In genomic region chr17:21041753-21042433, GRCh38 we compare ENCODE assay signal across 8 cellular contexts. TPM values are rescaled to one million over a fixed set of nuclear protein-coding genes. Genes with fewer than 3 reads are reported as not detected.
DNase-seq lines count a peak whose midpoint lies in the region; ATAC-seq and TF ChIP-seq lines count a peak whose summit lies in the region.

No MANE protein-coding gene starts in this region.

- 1% methylated on average over 35 to 45 of the region's 45 CpGs for WGBS in thyroid gland, 2 donors

- H3K9me3 Mint-ChIP-seq in IgD-negative memory B cell = no peaks in the 10 kb centered on the region
- H3K9me3 Mint-ChIP-seq in glutamatergic neuron (ENCODE audit: unreplicated experiment) = peaks cover 6% of the 10 kb centered on the region

- peaks cover 29 to 31% (median 30%) of the 10 kb centered on the region in 3 donors for H3K4me1 Mint-ChIP-seq in IgD-negative memory B cell
- H3K4me1 Mint-ChIP-seq in glutamatergic neuron (ENCODE audit: low read depth, unreplicated experiment) = peaks cover 16% of the 10 kb centered on the region

- H3K4me1 ChIP-seq in thyroid gland = peaks cover 31 to 46% of the 10 kb centered on the region in 2 donors

- TF ChIP-seq CTCF in glutamatergic neuron (IDR thresholded peaks at IDR 0.05; ENCODE audit: partially characterized antibody, unreplicated experiment) = no peak
- no peak for TF ChIP-seq CTCF in omental fat pad (IDR thresholded peaks at IDR 0.05)
- TF ChIP-seq CTCF in thyroid gland (IDR thresholded peaks at IDR 0.05) = no peak

- H3K27ac Mint-ChIP-seq in IgD-negative memory B cell = peak overlapping the region; percentile 88 to 98 (median 93)
- peak overlapping the region; percentile 97 for H3K27ac Mint-ChIP-seq in glutamatergic neuron (ENCODE audit: unreplicated experiment)

- peak overlapping the region; percentile 100 for H3K27ac ChIP-seq in thyroid gland

- ATAC-seq in omental fat pad (ENCODE audit: low FRiP score) (peak; percentile 55), HG03045 (IDR thresholded peaks at IDR 0.05; ENCODE audit: unreplicated experiment) (no peak)

- H3K36me3 Mint-ChIP-seq in IgD-negative memory B cell (no peaks in the 10 kb centered on the region), glutamatergic neuron (ENCODE audit: unreplicated experiment) (no peaks in the 10 kb centered on the region)

- peak overlapping the region; percentile 59 to 89 (median 87) for H3K4me3 ChIP-seq in thyroid gland (replicated peaks in 1 of 3)

- intact Hi-C loops in thyroid gland (cut with DNase I) = loop anchor here (5.0 to 10.0 kb wide), 2 partner anchors 170 to 243 kb away; partner anchors contain the start of genes MAP2K3 and TMEM11

- H3K36me3 ChIP-seq in thyroid gland = no peaks in the 10 kb centered on the region

- peak; percentile 48 for DNase-seq in GDM1 (lab: John Stamatoyannopoulos, UW)
- DNase-seq in SK-N-DZ (ENCODE audit: low spot score) = peak; percentile 82
- peak; percentile 69 for DNase-seq in activated naive CD4-positive, alpha-beta T cell treated with anti-CD3 and anti-CD28 coated beads, Interleukin-2, amount 50 U/mL, for 16 hours
- DNase-seq in glutamatergic neuron = peak; percentile 84
- DNase-seq in omental fat pad (ENCODE audit: low spot score) = peak; percentile 58
- DNase-seq in thyroid gland = peak; percentile 87 to 88

- no peak for TF ChIP-seq POLR2A in thyroid gland (IDR thresholded peaks at IDR 0.05)

- no peaks in the 10 kb centered on the region for H3K27me3 ChIP-seq in thyroid gland

- H3K9me3 ChIP-seq in thyroid gland = no peaks in the 10 kb centered on the region

- no peaks in the 10 kb centered on the region for H3K27me3 Mint-ChIP-seq in IgD-negative memory B cell
- H3K27me3 Mint-ChIP-seq in glutamatergic neuron (ENCODE audit: unreplicated experiment) = peaks cover 9% of the 10 kb centered on the region

- H3K4me3 Mint-ChIP-seq in IgD-negative memory B cell = peak overlapping the region; percentile 85 to 97 (median 94)
- H3K4me3 Mint-ChIP-seq in glutamatergic neuron (ENCODE audit: unreplicated experiment) = peak overlapping the region; percentile 94

RNA-seq across cellular contexts. Expression of gene USP22, which starts 0.9 kb away (rescaled TPM):
- polyA plus RNA-seq in IgD-negative memory B cell = 43.2 TPM
- polyA plus RNA-seq in SK-N-DZ (2014; cell fraction: cytosol; rRNA removed) = 219 and 269 TPM in 2 replicates
- 158 and 180 TPM in 2 replicates for polyA plus RNA-seq in SK-N-DZ (2014; cell fraction: nucleus; rRNA removed)
- total RNA-seq in glutamatergic neuron (ENCODE audit: unreplicated experiment) = 420 TPM
- total RNA-seq in omental fat pad = 100 to 1,000 TPM in 3 of 4 donors, 10 to 100 TPM in 1; 99.1 to 121 (median 109) TPM
- 100 to 1,000 TPM; 127 to 262 (median 197) TPM for total RNA-seq in thyroid gland
